Comparison of ENCODE assay signal across 1 cellular context in the genomic region with DNA sequence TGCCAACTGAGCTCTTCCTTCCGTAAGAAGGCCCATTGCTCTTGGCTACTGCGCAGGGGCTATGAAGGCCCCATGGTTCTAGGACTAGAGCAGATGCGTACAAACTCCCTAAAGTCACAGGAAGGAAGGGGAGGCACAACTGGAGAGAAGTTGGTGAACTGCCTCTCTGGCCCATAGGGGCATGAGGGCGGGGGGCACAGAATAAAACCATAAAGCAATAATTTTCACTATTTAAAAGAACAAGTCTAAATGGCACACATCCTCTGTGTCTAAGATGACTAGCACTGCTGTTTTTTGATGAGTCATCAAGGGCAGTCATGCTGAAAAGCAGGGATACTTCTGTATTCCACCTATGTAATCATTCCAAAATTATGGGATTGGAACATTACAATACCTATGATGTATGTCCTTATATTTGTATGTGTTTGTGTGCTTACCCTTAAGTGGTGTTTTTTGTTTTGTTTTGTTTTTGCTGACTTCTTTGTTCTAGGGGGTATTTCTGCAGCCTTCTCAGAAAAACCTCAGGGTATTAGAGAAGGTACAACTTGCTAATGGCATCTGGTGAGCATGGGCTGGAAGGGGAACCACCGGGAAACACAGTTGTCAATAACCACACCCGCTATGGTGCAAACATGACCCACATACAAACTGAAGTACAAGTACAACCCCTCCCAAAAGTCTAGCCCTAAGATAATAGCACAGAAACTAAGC.
TF ChIP-seq lines count a peak whose summit lies in the region.

No MANE protein-coding gene starts in this region.

TF ChIP-seq in HEK293, 187 proteins besides CTCF, POLR2A, EP300 and RAD21 (continued from another document and continues in another):
- TF ChIP-seq, protein P1, sequence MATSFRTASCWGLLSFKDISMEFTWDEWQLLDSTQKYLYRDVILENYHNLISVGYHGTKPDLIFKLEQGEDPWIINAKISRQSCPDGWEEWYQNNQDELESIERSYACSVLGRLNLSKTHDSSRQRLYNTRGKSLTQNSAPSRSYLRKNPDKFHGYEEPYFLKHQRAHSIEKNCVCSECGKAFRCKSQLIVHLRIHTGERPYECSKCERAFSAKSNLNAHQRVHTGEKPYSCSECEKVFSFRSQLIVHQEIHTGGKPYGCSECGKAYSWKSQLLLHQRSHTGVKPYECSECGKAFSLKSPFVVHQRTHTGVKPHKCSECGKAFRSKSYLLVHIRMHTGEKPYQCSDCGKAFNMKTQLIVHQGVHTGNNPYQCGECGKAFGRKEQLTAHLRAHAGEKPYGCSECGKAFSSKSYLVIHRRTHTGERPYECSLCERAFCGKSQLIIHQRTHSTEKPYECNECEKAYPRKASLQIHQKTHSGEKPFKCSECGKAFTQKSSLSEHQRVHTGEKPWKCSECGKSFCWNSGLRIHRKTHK (tag by site-specific recombination; IDR thresholded peaks at IDR 0.05), result no peak
- TF ChIP-seq ZNF157 (tag by site-specific recombination; IDR thresholded peaks at IDR 0.05) (no peak), HOXA7 (CRISPR knock-in tag; IDR thresholded peaks at IDR 0.05; ENCODE audit: borderline replicate concordance) (no peak), BCL6B (tag by site-specific recombination; IDR thresholded peaks at IDR 0.05) (no peak), ZNF302 (tag by site-specific recombination; IDR thresholded peaks at IDR 0.05; ENCODE audit: low read depth) (no peak), MZF1 (tag by site-specific recombination; IDR thresholded peaks at IDR 0.05; ENCODE audit: borderline replicate concordance) (no peak), ZNF473 (tag by site-specific recombination; IDR thresholded peaks at IDR 0.05) (no peak), ZNF610 (tag by site-specific recombination; IDR thresholded peaks at IDR 0.05; ENCODE audit: borderline replicate concordance) (no peak), ZNF274 (IDR thresholded peaks at IDR 0.05; ENCODE audit: low read length) (no peak), ZNF274 (tag by site-specific recombination; IDR thresholded peaks at IDR 0.05; ENCODE audit: borderline replicate concordance) (no peak), ZEB2 (tag by site-specific recombination; IDR thresholded peaks at IDR 0.05) (peak; percentile 58; the same call in 1 of the 2 replicates), KLF7 (tag by site-specific recombination; IDR thresholded peaks at IDR 0.05; ENCODE audit: borderline replicate concordance) (no peak), SETDB1 (IDR thresholded peaks at IDR 0.05; ENCODE audit: insufficient read length, low read length) (no peak), ZNF555 (tag by site-specific recombination; conservative IDR thresholded peaks at IDR 0.05) (no peak), ZNF624 (tag by site-specific recombination; IDR thresholded peaks at IDR 0.05) (no peak), ZNF629 (tag by site-specific recombination; IDR thresholded peaks at IDR 0.05) (peak; percentile 60), BCL11B (tag by site-specific recombination; IDR thresholded peaks at IDR 0.05; ENCODE audit: low read depth) (no peak), PRDM6 (tag by site-specific recombination; IDR thresholded peaks at IDR 0.05) (no peak), ZNF16 (tag by site-specific recombination; IDR thresholded peaks at IDR 0.05; ENCODE audit: low read depth) (no peak), ZNF660 (tag by site-specific recombination; IDR thresholded peaks at IDR 0.05) (no peak), ZNF791 (tag by site-specific recombination; IDR thresholded peaks at IDR 0.05) (no peak), ZNF561 (tag by site-specific recombination; IDR thresholded peaks at IDR 0.05; ENCODE audit: borderline replicate concordance) (no peak), ZNF391 (tag by site-specific recombination; IDR thresholded peaks at IDR 0.05; ENCODE audit: borderline replicate concordance, low read depth) (no peak), ZBTB26 (tag by site-specific recombination; optimal IDR thresholded peaks at IDR 0.05) (no peak), ZNF169 (tag by site-specific recombination; IDR thresholded peaks at IDR 0.05) (no peak), ZNF221 (tag by site-specific recombination; IDR thresholded peaks at IDR 0.05; ENCODE audit: borderline replicate concordance) (no peak), ZNF132 (tag by site-specific recombination; IDR thresholded peaks at IDR 0.05; ENCODE audit: borderline replicate concordance) (no peak), ZNF585B (tag by site-specific recombination; IDR thresholded peaks at IDR 0.05) (no peak), ZNF155 (tag by site-specific recombination; IDR thresholded peaks at IDR 0.05) (no peak), ATF2 (tag by site-specific recombination; IDR thresholded peaks at IDR 0.05; ENCODE audit: low read depth) (peak; percentile 47; the same call in 1 of the 2 replicates), ZBTB17 (tag by site-specific recombination; IDR thresholded peaks at IDR 0.05) (peak; percentile 38; the same call in 1 of the 2 replicates), ZNF311 (tag by site-specific recombination; IDR thresholded peaks at IDR 0.05; ENCODE audit: borderline replicate concordance) (no peak), ZNF843 (tag by site-specific recombination; IDR thresholded peaks at IDR 0.05) (no peak), ZNF174 (tag by site-specific recombination; IDR thresholded peaks at IDR 0.05) (no peak), ZNF658 (tag by site-specific recombination; IDR thresholded peaks at IDR 0.05) (no peak), ZNF175 (tag by site-specific recombination; IDR thresholded peaks at IDR 0.05) (no peak), ZNF548 (tag by site-specific recombination; IDR thresholded peaks at IDR 0.05) (no peak), AEBP2 (tag by site-specific recombination; IDR thresholded peaks at IDR 0.05; ENCODE audit: borderline replicate concordance) (no peak), KLF1 (tag by site-specific recombination; IDR thresholded peaks at IDR 0.05) (peak; percentile 30; the same call in 1 of the 2 replicates)
- TF ChIP-seq, protein P2, sequence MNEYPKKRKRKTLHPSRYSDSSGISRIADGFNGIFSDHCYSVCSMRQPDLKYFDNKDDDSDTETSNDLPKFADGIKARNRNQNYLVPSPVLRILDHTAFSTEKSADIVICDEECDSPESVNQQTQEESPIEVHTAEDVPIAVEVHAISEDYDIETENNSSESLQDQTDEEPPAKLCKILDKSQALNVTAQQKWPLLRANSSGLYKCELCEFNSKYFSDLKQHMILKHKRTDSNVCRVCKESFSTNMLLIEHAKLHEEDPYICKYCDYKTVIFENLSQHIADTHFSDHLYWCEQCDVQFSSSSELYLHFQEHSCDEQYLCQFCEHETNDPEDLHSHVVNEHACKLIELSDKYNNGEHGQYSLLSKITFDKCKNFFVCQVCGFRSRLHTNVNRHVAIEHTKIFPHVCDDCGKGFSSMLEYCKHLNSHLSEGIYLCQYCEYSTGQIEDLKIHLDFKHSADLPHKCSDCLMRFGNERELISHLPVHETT (tag by site-specific recombination; IDR thresholded peaks at IDR 0.05), result peak; percentile 55; the same call in 1 of the 2 replicates
- TF ChIP-seq, protein P3, sequence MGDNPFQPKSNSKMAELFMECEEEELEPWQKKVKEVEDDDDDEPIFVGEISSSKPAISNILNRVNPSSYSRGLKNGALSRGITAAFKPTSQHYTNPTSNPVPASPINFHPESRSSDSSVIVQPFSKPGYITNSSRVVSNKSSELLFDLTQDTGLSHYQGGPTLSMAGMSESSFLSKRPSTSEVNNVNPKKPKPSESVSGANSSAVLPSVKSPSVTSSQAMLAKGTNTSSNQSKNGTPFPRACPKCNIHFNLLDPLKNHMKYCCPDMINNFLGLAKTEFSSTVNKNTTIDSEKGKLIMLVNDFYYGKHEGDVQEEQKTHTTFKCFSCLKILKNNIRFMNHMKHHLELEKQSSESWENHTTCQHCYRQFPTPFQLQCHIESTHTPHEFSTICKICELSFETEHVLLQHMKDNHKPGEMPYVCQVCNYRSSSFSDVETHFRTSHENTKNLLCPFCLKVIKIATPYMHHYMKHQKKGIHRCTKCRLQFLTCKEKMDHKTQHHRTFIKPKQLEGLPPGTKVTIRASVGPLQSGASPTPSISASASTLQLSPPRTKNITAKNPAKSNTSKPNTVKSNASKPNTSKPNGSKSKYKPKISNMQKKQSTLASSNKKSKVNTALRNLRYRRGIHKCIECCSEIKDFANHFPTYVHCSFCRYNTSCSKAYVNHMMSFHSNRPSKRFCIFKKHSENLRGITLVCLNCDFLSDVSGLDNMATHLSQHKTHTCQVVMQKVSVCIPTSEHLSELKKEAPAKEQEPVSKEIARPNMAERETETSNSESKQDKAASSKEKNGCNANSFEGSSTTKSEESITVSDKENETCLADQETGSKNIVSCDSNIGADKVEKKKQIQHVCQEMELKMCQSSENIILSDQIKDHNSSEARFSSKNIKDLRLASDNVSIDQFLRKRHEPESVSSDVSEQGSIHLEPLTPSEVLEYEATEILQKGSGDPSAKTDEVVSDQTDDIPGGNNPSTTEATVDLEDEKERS (tag by site-specific recombination; IDR thresholded peaks at IDR 0.05), result no peak
- TF ChIP-seq, protein P4, sequence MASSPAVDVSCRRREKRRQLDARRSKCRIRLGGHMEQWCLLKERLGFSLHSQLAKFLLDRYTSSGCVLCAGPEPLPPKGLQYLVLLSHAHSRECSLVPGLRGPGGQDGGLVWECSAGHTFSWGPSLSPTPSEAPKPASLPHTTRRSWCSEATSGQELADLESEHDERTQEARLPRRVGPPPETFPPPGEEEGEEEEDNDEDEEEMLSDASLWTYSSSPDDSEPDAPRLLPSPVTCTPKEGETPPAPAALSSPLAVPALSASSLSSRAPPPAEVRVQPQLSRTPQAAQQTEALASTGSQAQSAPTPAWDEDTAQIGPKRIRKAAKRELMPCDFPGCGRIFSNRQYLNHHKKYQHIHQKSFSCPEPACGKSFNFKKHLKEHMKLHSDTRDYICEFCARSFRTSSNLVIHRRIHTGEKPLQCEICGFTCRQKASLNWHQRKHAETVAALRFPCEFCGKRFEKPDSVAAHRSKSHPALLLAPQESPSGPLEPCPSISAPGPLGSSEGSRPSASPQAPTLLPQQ (tag by site-specific recombination; IDR thresholded peaks at IDR 0.05), result peak; percentile 34; the same call in 1 of the 2 replicates
- TF ChIP-seq, protein P5, sequence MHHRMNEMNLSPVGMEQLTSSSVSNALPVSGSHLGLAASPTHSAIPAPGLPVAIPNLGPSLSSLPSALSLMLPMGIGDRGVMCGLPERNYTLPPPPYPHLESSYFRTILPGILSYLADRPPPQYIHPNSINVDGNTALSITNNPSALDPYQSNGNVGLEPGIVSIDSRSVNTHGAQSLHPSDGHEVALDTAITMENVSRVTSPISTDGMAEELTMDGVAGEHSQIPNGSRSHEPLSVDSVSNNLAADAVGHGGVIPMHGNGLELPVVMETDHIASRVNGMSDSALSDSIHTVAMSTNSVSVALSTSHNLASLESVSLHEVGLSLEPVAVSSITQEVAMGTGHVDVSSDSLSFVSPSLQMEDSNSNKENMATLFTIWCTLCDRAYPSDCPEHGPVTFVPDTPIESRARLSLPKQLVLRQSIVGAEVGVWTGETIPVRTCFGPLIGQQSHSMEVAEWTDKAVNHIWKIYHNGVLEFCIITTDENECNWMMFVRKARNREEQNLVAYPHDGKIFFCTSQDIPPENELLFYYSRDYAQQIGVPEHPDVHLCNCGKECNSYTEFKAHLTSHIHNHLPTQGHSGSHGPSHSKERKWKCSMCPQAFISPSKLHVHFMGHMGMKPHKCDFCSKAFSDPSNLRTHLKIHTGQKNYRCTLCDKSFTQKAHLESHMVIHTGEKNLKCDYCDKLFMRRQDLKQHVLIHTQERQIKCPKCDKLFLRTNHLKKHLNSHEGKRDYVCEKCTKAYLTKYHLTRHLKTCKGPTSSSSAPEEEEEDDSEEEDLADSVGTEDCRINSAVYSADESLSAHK (tag by site-specific recombination; IDR thresholded peaks at IDR 0.05), result no peak
